ENCODE assay signal across 15 cellular contexts in genomic region chr2:108324531-108325256, GRCh38. TPM values are rescaled to one million over a fixed set of nuclear protein-coding genes. Genes with fewer than 3 reads are reported as not detected.
DNase-seq lines count a peak whose midpoint lies in the region; ATAC-seq and TF ChIP-seq lines count a peak whose summit lies in the region.
"Had no signal": no experiment of that assay in that cellular context is flagged by ENCODE, and none has a peak within 500 bp of the region (broad histone marks: within the 10 kb centered on the region; RNA-seq: fewer than 3 reads in every experiment).

No MANE protein-coding gene starts in this region.

- no peak for TF ChIP-seq POLR2A in vagina (IDR thresholded peaks at IDR 0.05)

- no peak overlapping the region for H3K4me3 ChIP-seq in vagina
- H3K4me3 ChIP-seq: left ventricle myocardium inferior, sigmoid colon, SJSA1, suprapubic skin had no signal

- H3K36me3 ChIP-seq in vagina: no peaks in the 10 kb centered on the region
- H3K36me3 ChIP-seq: left ventricle myocardium inferior, sigmoid colon, SJSA1, suprapubic skin had no signal

- no peak for TF ChIP-seq CTCF in foreskin keratinocyte (conservative IDR thresholded peaks at IDR 0.05)
- TF ChIP-seq CTCF in vagina (IDR thresholded peaks at IDR 0.05): no peak

- intact Hi-C loops in vagina (cut with DNase I): no loop called here

- peaks cover 22% of the 10 kb centered on the region for H3K4me1 ChIP-seq in foreskin keratinocyte
- H3K4me1 ChIP-seq in vagina: no peaks in the 10 kb centered on the region
- H3K4me1 ChIP-seq: left ventricle myocardium inferior, sigmoid colon, suprapubic skin had no signal

- H3K27ac ChIP-seq in foreskin keratinocyte (peak overlapping the region; percentile 87), vagina (peak overlapping the region; percentile 23)
- H3K27ac ChIP-seq: left ventricle myocardium inferior, sigmoid colon, SJSA1, suprapubic skin had no signal

- ATAC-seq in foreskin keratinocyte: peak; percentile 84
- no peak for ATAC-seq in GM18502 (IDR thresholded peaks at IDR 0.05; ENCODE audit: poor library complexity, unreplicated experiment)

- H3K27me3 ChIP-seq in foreskin keratinocyte (no peaks in the 10 kb centered on the region), vagina (no peaks in the 10 kb centered on the region)
- H3K27me3 ChIP-seq: sigmoid colon, SJSA1, suprapubic skin had no signal

- DNase-seq in GM04503 (ENCODE audit: low read depth) (peak; percentile 19), amniotic stem cell (lab: John Stamatoyannopoulos, UW) (peak; percentile 14), foreskin keratinocyte (peak; percentile 40 to 75), vagina (ENCODE audit: extremely low spot score in 2 of 2) (no peak), NCI-H2081 treated with DMSO at 0.1 percent for 48 hours (lab: John Stamatoyannopoulos, UW) (no peak), NOMO-1 (lab: John Stamatoyannopoulos, UW; ENCODE audit: unreplicated experiment in 2 of 2) (no peak)
- DNase-seq: activated naive CD8-positive, alpha-beta T cell treated with anti-CD3 and anti-CD28 coated beads for 36 hours; cortex of kidney; KBM-7; left ventricle myocardium inferior; NCI-H1694; sigmoid colon had no signal

- no peaks in the 10 kb centered on the region for H3K9me3 ChIP-seq in vagina
- H3K9me3 ChIP-seq: left ventricle myocardium inferior, sigmoid colon, suprapubic skin had no signal

RNA-seq across cellular contexts. Expression of gene SULT1C2, which starts 36.0 kb away (rescaled TPM):
- total RNA-seq in foreskin keratinocyte: not detected in 2 replicates
- not detected in 2 replicates for polyA plus RNA-seq in foreskin keratinocyte
- not detected for total RNA-seq in vagina
- total RNA-seq: activated naive CD8-positive, alpha-beta T cell treated with anti-CD3 and anti-CD28 coated beads for 36 hours; SJSA1; suprapubic skin had no signal

RNA-seq across cellular contexts. Expression of gene SULT1C4, which starts 53.1 kb away (rescaled TPM):
- total RNA-seq in foreskin keratinocyte: not detected in 2 replicates
- polyA plus RNA-seq in foreskin keratinocyte: not detected in 2 replicates
- total RNA-seq in vagina: 8.8 TPM
- total RNA-seq: activated naive CD8-positive, alpha-beta T cell treated with anti-CD3 and anti-CD28 coated beads for 36 hours had no signal

Comparison
In these comparisons a context has a peak if more than half of its experiments do, and no peak if none do; other contexts are left out.
1. DNase-seq: peak in GM04503 (single experiment), amniotic stem cell (single experiment) and foreskin keratinocyte (2 of 2); none in vagina (0 of 2), NCI-H2081 treated with DMSO at 0.1 percent for 48 hours (single experiment) and NOMO-1 (0 of 2).